In the genomic region with DNA sequence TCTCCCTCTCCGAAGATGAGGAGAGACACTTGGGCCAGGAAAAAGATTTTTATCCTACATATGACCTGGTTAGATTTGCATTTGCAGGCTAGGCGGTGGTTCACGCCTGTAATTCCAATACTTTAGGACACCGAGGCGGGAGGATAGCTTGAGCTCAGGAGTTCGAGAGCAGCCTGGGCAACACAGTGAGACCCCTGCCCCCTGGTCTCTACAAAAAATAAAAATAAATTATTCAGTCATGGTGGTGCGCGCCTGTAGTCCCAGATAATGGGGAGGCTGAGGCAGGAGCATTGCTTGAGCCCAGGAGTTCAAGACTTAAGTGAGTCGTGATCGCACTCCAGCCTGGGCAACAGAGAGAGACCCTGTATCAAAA, we compare ENCODE assay signal across 1 cellular context.
TF ChIP-seq lines count a peak whose summit lies in the region.

No MANE protein-coding gene starts in this region.

TF ChIP-seq in GM23338, 12 proteins besides CTCF, POLR2A, EP300 and RAD21 (continued from another document):
- TF ChIP-seq, protein P1, sequence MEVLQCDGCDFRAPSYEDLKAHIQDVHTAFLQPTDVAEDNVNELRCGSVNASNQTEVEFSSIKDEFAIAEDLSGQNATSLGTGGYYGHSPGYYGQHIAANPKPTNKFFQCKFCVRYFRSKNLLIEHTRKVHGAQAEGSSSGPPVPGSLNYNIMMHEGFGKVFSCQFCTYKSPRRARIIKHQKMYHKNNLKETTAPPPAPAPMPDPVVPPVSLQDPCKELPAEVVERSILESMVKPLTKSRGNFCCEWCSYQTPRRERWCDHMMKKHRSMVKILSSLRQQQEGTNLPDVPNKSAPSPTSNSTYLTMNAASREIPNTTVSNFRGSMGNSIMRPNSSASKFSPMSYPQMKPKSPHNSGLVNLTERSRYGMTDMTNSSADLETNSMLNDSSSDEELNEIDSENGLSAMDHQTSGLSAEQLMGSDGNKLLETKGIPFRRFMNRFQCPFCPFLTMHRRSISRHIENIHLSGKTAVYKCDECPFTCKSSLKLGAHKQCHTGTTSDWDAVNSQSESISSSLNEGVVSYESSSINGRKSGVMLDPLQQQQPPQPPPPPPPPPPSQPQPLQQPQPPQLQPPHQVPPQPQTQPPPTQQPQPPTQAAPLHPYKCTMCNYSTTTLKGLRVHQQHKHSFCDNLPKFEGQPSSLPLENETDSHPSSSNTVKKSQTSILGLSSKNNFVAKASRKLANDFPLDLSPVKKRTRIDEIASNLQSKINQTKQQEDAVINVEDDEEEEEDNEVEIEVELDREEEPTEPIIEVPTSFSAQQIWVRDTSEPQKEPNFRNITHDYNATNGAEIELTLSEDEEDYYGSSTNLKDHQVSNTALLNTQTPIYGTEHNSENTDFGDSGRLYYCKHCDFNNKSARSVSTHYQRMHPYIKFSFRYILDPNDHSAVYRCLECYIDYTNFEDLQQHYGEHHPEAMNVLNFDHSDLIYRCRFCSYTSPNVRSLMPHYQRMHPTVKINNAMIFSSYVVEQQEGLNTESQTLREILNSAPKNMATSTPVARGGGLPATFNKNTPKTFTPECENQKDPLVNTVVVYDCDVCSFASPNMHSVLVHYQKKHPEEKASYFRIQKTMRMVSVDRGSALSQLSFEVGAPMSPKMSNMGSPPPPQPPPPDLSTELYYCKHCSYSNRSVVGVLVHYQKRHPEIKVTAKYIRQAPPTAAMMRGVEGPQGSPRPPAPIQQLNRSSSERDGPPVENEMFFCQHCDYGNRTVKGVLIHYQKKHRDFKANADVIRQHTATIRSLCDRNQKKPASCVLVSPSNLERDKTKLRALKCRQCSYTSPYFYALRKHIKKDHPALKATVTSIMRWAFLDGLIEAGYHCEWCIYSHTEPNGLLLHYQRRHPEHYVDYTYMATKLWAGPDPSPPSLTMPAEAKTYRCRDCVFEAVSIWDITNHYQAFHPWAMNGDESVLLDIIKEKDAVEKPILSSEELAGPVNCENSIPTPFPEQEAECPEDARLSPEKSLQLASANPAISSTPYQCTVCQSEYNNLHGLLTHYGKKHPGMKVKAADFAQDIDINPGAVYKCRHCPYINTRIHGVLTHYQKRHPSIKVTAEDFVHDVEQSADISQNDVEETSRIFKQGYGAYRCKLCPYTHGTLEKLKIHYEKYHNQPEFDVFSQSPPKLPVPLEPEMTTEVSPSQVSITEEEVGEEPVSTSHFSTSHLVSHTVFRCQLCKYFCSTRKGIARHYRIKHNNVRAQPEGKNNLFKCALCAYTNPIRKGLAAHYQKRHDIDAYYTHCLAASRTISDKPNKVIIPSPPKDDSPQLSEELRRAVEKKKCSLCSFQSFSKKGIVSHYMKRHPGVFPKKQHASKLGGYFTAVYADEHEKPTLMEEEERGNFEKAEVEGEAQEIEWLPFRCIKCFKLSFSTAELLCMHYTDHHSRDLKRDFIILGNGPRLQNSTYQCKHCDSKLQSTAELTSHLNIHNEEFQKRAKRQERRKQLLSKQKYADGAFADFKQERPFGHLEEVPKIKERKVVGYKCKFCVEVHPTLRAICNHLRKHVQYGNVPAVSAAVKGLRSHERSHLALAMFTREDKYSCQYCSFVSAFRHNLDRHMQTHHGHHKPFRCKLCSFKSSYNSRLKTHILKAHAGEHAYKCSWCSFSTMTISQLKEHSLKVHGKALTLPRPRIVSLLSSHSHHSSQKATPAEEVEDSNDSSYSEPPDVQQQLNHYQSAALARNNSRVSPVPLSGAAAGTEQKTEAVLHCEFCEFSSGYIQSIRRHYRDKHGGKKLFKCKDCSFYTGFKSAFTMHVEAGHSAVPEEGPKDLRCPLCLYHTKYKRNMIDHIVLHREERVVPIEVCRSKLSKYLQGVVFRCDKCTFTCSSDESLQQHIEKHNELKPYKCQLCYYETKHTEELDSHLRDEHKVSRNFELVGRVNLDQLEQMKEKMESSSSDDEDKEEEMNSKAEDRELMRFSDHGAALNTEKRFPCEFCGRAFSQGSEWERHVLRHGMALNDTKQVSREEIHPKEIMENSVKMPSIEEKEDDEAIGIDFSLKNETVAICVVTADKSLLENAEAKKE (CRISPR knock-in tag; IDR thresholded peaks at IDR 0.05), result no peak
- TF ChIP-seq STAT1 (IDR thresholded peaks at IDR 0.05; ENCODE audit: unreplicated experiment) (no peak), JUNB (IDR thresholded peaks at IDR 0.05; ENCODE audit: unreplicated experiment) (no peak), EZH2phosphoT487 (IDR thresholded peaks at IDR 0.05; ENCODE audit: unreplicated experiment) (no peak), ZNF114 (CRISPR knock-in tag; IDR thresholded peaks at IDR 0.05) (no peak), POLR2AphosphoS5 (IDR thresholded peaks at IDR 0.05; ENCODE audit: low read depth) (no peak), ZNF331 (CRISPR knock-in tag; IDR thresholded peaks at IDR 0.05; ENCODE audit: low read depth) (no peak), EZH2 (IDR thresholded peaks at IDR 0.05; ENCODE audit: low read depth, unreplicated experiment) (no peak), NANOG (IDR thresholded peaks at IDR 0.05; ENCODE audit: borderline replicate concordance) (no peak)
- TF ChIP-seq, protein P2, sequence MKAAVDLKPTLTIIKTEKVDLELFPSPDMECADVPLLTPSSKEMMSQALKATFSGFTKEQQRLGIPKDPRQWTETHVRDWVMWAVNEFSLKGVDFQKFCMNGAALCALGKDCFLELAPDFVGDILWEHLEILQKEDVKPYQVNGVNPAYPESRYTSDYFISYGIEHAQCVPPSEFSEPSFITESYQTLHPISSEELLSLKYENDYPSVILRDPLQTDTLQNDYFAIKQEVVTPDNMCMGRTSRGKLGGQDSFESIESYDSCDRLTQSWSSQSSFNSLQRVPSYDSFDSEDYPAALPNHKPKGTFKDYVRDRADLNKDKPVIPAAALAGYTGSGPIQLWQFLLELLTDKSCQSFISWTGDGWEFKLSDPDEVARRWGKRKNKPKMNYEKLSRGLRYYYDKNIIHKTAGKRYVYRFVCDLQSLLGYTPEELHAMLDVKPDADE (IDR thresholded peaks at IDR 0.05), result no peak
- TF ChIP-seq, protein P3, sequence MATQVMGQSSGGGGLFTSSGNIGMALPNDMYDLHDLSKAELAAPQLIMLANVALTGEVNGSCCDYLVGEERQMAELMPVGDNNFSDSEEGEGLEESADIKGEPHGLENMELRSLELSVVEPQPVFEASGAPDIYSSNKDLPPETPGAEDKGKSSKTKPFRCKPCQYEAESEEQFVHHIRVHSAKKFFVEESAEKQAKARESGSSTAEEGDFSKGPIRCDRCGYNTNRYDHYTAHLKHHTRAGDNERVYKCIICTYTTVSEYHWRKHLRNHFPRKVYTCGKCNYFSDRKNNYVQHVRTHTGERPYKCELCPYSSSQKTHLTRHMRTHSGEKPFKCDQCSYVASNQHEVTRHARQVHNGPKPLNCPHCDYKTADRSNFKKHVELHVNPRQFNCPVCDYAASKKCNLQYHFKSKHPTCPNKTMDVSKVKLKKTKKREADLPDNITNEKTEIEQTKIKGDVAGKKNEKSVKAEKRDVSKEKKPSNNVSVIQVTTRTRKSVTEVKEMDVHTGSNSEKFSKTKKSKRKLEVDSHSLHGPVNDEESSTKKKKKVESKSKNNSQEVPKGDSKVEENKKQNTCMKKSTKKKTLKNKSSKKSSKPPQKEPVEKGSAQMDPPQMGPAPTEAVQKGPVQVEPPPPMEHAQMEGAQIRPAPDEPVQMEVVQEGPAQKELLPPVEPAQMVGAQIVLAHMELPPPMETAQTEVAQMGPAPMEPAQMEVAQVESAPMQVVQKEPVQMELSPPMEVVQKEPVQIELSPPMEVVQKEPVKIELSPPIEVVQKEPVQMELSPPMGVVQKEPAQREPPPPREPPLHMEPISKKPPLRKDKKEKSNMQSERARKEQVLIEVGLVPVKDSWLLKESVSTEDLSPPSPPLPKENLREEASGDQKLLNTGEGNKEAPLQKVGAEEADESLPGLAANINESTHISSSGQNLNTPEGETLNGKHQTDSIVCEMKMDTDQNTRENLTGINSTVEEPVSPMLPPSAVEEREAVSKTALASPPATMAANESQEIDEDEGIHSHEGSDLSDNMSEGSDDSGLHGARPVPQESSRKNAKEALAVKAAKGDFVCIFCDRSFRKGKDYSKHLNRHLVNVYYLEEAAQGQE (IDR thresholded peaks at IDR 0.05; ENCODE audit: unreplicated experiment), result no peak
